Comparison of ENCODE assay signal across 8 cellular contexts in the genomic region with DNA sequence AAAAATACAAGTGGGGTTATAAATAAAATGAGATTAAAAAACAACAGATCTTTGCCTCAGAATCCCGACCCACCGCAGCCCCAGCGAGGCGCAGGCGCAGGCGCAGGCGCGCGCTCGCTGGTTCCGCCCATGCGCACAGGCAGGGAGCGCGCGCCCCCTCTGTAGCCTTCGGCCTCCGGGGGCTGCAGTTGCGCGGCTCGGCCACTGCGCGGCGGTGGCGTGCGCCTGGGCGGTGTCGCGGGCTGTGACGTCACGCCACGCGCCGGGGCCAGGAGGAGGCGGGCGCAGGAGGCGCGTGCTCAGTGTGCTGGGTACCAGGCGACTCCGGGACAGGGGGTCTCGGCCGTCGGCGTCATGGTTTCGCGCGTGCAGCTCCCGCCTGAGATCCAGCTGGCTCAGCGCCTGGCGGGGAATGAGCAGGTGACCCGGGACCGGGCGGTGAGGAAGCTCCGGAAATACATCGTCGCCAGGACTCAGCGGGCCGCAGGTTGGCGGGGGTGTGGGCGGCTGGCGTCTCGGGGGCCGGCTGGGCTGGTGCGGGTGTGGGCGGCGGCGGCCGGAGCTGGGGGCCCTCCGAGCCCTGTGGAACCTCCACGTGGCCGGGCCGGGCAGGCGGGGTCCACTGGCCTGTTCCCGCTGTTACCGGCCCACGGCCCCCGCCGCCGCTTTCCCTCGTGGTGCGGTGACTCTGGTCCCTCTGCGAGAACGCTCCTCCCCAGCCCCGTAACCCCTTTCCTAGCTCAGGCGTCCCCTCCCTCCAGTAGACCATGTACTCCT. TPM values are rescaled to one million over a fixed set of nuclear protein-coding genes. Genes with fewer than 3 reads are reported as not detected.
DNase-seq lines count a peak whose midpoint lies in the region; ATAC-seq and TF ChIP-seq lines count a peak whose summit lies in the region.

A gene with protein sequence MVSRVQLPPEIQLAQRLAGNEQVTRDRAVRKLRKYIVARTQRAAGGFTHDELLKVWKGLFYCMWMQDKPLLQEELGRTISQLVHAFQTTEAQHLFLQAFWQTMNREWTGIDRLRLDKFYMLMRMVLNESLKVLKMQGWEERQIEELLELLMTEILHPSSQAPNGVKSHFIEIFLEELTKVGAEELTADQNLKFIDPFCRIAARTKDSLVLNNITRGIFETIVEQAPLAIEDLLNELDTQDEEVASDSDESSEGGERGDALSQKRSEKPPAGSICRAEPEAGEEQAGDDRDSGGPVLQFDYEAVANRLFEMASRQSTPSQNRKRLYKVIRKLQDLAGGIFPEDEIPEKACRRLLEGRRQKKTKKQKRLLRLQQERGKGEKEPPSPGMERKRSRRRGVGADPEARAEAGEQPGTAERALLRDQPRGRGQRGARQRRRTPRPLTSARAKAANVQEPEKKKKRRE (plus strand): TSS at position 302 of the 777 bp plus-strand sequence. CDS start 53 bp downstream, at position 355.

- H3K36me3 Mint-ChIP-seq in Calu3 (ENCODE audit: insufficient read depth, unreplicated experiment) = peaks cover 48% of the 10 kb centered on the region
- H3K36me3 Mint-ChIP-seq in activated CD8-positive, alpha-beta memory T cell treated with anti-CD3 and anti-CD28 coated beads, Interleukin-2, amount 10 ng/mL, durations not matched to agents 7 days and 5 days = peaks cover 17% of the 10 kb centered on the region

- H3K4me1 Mint-ChIP-seq in Calu3 (ENCODE audit: low read depth, unreplicated experiment) = peaks cover 13% of the 10 kb centered on the region
- H3K4me1 Mint-ChIP-seq in activated CD8-positive, alpha-beta memory T cell treated with anti-CD3 and anti-CD28 coated beads, Interleukin-2, amount 10 ng/mL, durations not matched to agents 7 days and 5 days = peaks cover 25% of the 10 kb centered on the region

- H3K27ac ChIP-seq in HUES6 (ENCODE audit: low read depth, low read length) (peak within 1 kb of the TSS; percentile 89), mesodermal cell (ENCODE audit: low read depth, low read length, severe bottlenecking) (peak within 1 kb of the TSS; percentile 77)

- H3K27me3 ChIP-seq in HUES6 (ENCODE audit: control insufficient read depth, insufficient read depth, low read length) (no peaks in the 10 kb centered on the region), NT2/D1 (ENCODE audit: insufficient read depth, insufficient read length) (no peaks in the 10 kb centered on the region), endocrine pancreas (ENCODE audit: control insufficient read depth, insufficient read depth, low read length) (no peaks in the 10 kb centered on the region)

- H3K9ac ChIP-seq in HUES6 (ENCODE audit: low read length) = peak within 1 kb of the TSS; percentile 83
- peak within 1 kb of the TSS; percentile 98 for H3K9ac ChIP-seq in NT2/D1 (ENCODE audit: insufficient read length, low read depth)
- H3K9ac ChIP-seq in endocrine pancreas (ENCODE audit: control insufficient read depth, insufficient read depth, low read length) = peak within 1 kb of the TSS; percentile 76

- intact Hi-C loops in Calu3 (cut with micrococcal nuclease; ENCODE audit: unreplicated experiment) = no loop called here

- peaks cover 4% of the 10 kb centered on the region; the same call in 1 of the 2 replicates for H3K4me1 ChIP-seq in HUES6 (ENCODE audit: control insufficient read depth, insufficient read depth, low read length)
- H3K4me1 ChIP-seq in NT2/D1 (ENCODE audit: insufficient read depth, insufficient read length) = peaks cover 11% of the 10 kb centered on the region
- no peaks in the 10 kb centered on the region for H3K4me1 ChIP-seq in endocrine pancreas (ENCODE audit: control insufficient read depth, insufficient read depth, low read length)
- peaks cover 5% of the 10 kb centered on the region for H3K4me1 ChIP-seq in mesodermal cell (ENCODE audit: control insufficient read depth, insufficient read depth, low read length, poor library complexity, severe bottlenecking)

- no TSS peak for BruUV-seq in Calu3 (replicated peaks; lab: Mats Ljungman, UMichigan)

- H3K4me3 Mint-ChIP-seq in Calu3 (ENCODE audit: low read depth, unreplicated experiment) = peak within 1 kb of the TSS; percentile 83
- peak within 1 kb of the TSS; percentile 96 for H3K4me3 Mint-ChIP-seq in activated CD8-positive, alpha-beta memory T cell treated with anti-CD3 and anti-CD28 coated beads, Interleukin-2, amount 10 ng/mL, durations not matched to agents 7 days and 5 days

- peak; percentile 92 for TF ChIP-seq CTCF in Calu3 (IDR thresholded peaks at IDR 0.05; ENCODE audit: unreplicated experiment)

- CTCF ChIA-PET in Calu3 (lab: Charles Lee) = interaction anchor here (0.7 kb wide), 1 partner anchor 221 kb away, joined by 3 read pairs; no protein-coding TSS in a partner anchor
- CTCF ChIA-PET in activated CD8-positive, alpha-beta memory T cell treated with anti-CD3 and anti-CD28 coated beads, Interleukin-2, amount 10 ng/mL, durations not matched to agents 7 days and 5 days (lab: Charles Lee) = interaction anchor here (0.8 to 2.2 kb wide), 14 partner anchors 9 to 508 kb away, joined by 3 to 12 read pairs (median 4); no protein-coding TSS in a partner anchor

- H3K27me3 Mint-ChIP-seq in Calu3 (ENCODE audit: unreplicated experiment) = no peaks in the 10 kb centered on the region
- no peaks in the 10 kb centered on the region for H3K27me3 Mint-ChIP-seq in activated CD8-positive, alpha-beta memory T cell treated with anti-CD3 and anti-CD28 coated beads, Interleukin-2, amount 10 ng/mL, durations not matched to agents 7 days and 5 days

- H3K36me3 ChIP-seq in HUES6 (ENCODE audit: control insufficient read depth, insufficient read depth, low read length) (peaks cover 40% of the 10 kb centered on the region), NT2/D1 (ENCODE audit: insufficient read depth, insufficient read length, low read length) (peaks cover 43% of the 10 kb centered on the region), endocrine pancreas (ENCODE audit: control insufficient read depth, insufficient read depth, low read length) (no peaks in the 10 kb centered on the region), mesodermal cell (ENCODE audit: control insufficient read depth, insufficient read depth, low read length) (peaks cover 37% of the 10 kb centered on the region)

- ATAC-seq in GM21390 (IDR thresholded peaks at IDR 0.05; ENCODE audit: unreplicated experiment) = peak; percentile 83
- ATAC-seq in activated CD8-positive, alpha-beta memory T cell treated with anti-CD3 and anti-CD28 coated beads, Interleukin-2, amount 10 ng/mL, durations not matched to agents 7 days and 5 days = peak; percentile 93

- peak; percentile 92 for DNase-seq in Calu3
- DNase-seq in NT2/D1 (ENCODE audit: low read depth, low spot score) = peak; percentile 92
- DNase-seq in activated CD8-positive, alpha-beta memory T cell treated with anti-CD3 and anti-CD28 coated beads, Interleukin-2, amount 10 ng/mL, durations not matched to agents 7 days and 5 days = peak; percentile 93
- DNase-seq in stimulated activated CD8-positive, alpha-beta memory T cell treated with anti-CD3 and anti-CD28 coated beads, Interleukin-15, amount 100 ng/mL, for 24 hours (ENCODE audit: low read depth) = peak; percentile 95

- peak within 1 kb of the TSS; percentile 96 for H3K4me3 ChIP-seq in HUES6 (ENCODE audit: low read depth, low read length)
- peak within 1 kb of the TSS; percentile 98 for H3K4me3 ChIP-seq in NT2/D1 (ENCODE audit: insufficient read length, low read depth)
- peak within 1 kb of the TSS; percentile 48 for H3K4me3 ChIP-seq in endocrine pancreas (ENCODE audit: control insufficient read depth, insufficient read depth, low read length)
- H3K4me3 ChIP-seq in mesodermal cell (ENCODE audit: extremely low read depth, insufficient read depth, low read length, poor library complexity, severe bottlenecking) = peak within 1 kb of the TSS; percentile 93

- H3K9me3 ChIP-seq in HUES6 (ENCODE audit: control insufficient read depth, insufficient read depth, low read depth, low read length) = no peaks in the 10 kb centered on the region
- H3K9me3 ChIP-seq in NT2/D1 (ENCODE audit: insufficient read depth, low read length) = no peaks in the 10 kb centered on the region
- no peaks in the 10 kb centered on the region for H3K9me3 ChIP-seq in endocrine pancreas (ENCODE audit: control insufficient read depth, low read length)
- no peaks in the 10 kb centered on the region for H3K9me3 ChIP-seq in mesodermal cell (ENCODE audit: control insufficient read depth, low read length)

- H3K27ac Mint-ChIP-seq in Calu3 (ENCODE audit: unreplicated experiment) = peak within 1 kb of the TSS; percentile 70
- H3K27ac Mint-ChIP-seq in activated CD8-positive, alpha-beta memory T cell treated with anti-CD3 and anti-CD28 coated beads, Interleukin-2, amount 10 ng/mL, durations not matched to agents 7 days and 5 days = peak within 1 kb of the TSS; percentile 90

- WGBS in mesodermal cell (ENCODE audit: insufficient coverage in 2 of 2), 2 experiments = 0% methylated on average over 62 to 69 of the region's 84 CpGs

- H3K9me3 Mint-ChIP-seq in Calu3 (ENCODE audit: low read depth, unreplicated experiment) = no peaks in the 10 kb centered on the region
- no peaks in the 10 kb centered on the region for H3K9me3 Mint-ChIP-seq in activated CD8-positive, alpha-beta memory T cell treated with anti-CD3 and anti-CD28 coated beads, Interleukin-2, amount 10 ng/mL, durations not matched to agents 7 days and 5 days (ENCODE audit: low read depth)

RNA-seq across cellular contexts. Expression of the gene that starts here (rescaled TPM):
- total RNA-seq in Calu3 (2022) = 37.2 and 49.4 TPM in 2 replicates
- total RNA-seq in activated CD8-positive, alpha-beta memory T cell treated with anti-CD3 and anti-CD28 coated beads, Interleukin-2, amount 10 ng/mL, durations not matched to agents 7 days and 5 days = 10 to 100 TPM; 37.7 to 45.2 TPM
- 18.9 TPM for polyA plus RNA-seq in mesodermal cell (2013, experiment 1 of 2)
- polyA plus RNA-seq in mesodermal cell (2013, experiment 2 of 2) = 15.4 TPM

Comparison
In these comparisons a context has a peak if more than half of its experiments do, and no peak if none do; other contexts are left out.
1. Peak in every context shown above with its lines: DNase-seq, ATAC-seq, H3K4me3 ChIP-seq and H3K27ac ChIP-seq.
2. H3K4me3 ChIP-seq: peak in every context shown above with its lines; median percentile 98 in NT2/D1; 96 in HUES6; 93 in mesodermal cell; 48 in endocrine pancreas.